Comparison of ENCODE assay signal across 1 cellular context in genomic region chr17:28576758-28577465, GRCh38.
TF ChIP-seq lines count a peak whose summit lies in the region.

ALDOC (minus strand) TSS chr17:28576895; CDS start chr17:28575532, 1,363 bp downstream.

TF ChIP-seq in HepG2, 621 proteins besides CTCF, POLR2A, EP300 and RAD21 (continued from another document and continues in another):
- no peak for TF ChIP-seq ARID2 (CRISPR knock-in tag; IDR thresholded peaks at IDR 0.05; ENCODE audit: borderline replicate concordance)
- no peak for TF ChIP-seq HCFC1 (IDR thresholded peaks at IDR 0.05; ENCODE audit: low read depth, low read length)
- TF ChIP-seq ZBTB7A (CRISPR knock-in tag; IDR thresholded peaks at IDR 0.05) = no peak
- TF ChIP-seq ZFP62 (CRISPR knock-in tag; IDR thresholded peaks at IDR 0.05) = no peak
- no peak for TF ChIP-seq ZNF44 (CRISPR knock-in tag; IDR thresholded peaks at IDR 0.05)
- TF ChIP-seq FOXA1 (IDR thresholded peaks at IDR 0.05) = no peak
- no peak for TF ChIP-seq FOXA1 (CRISPR knock-in tag; IDR thresholded peaks at IDR 0.05)
- no peak; the same call in 1 of the 2 replicates for TF ChIP-seq ZNF616 (CRISPR knock-in tag; IDR thresholded peaks at IDR 0.05; ENCODE audit: low read depth)
- TF ChIP-seq ZNF572 (CRISPR knock-in tag; IDR thresholded peaks at IDR 0.05) = no peak
- 0 out of 2 replicates have a peak, but pooled peaks have one; percentile 25 for TF ChIP-seq ZNF256 (CRISPR knock-in tag; conservative IDR thresholded peaks at IDR 0.05)
- no peak for TF ChIP-seq KAT2B (IDR thresholded peaks at IDR 0.05; ENCODE audit: borderline replicate concordance, low read depth, low read length)
- no peak for TF ChIP-seq ZNF24 (IDR thresholded peaks at IDR 0.05)
- 0 out of 4 replicates have a peak, but pooled peaks of 1 of the 2 experiments have one; percentile 53 for TF ChIP-seq HMGXB4 (CRISPR knock-in tag; IDR thresholded peaks at IDR 0.05; ENCODE audit: borderline replicate concordance in 1 of 2, low read depth in 1 of 2)
- TF ChIP-seq BCL3 (CRISPR knock-in tag; IDR thresholded peaks at IDR 0.05) = no peak; the same call in 1 of the 2 replicates
- no peak for TF ChIP-seq RARG (CRISPR knock-in tag; IDR thresholded peaks at IDR 0.05; ENCODE audit: low read depth)
- no peak for TF ChIP-seq SP2 (CRISPR knock-in tag; IDR thresholded peaks at IDR 0.05)
- no peak for TF ChIP-seq ZNF775 (CRISPR knock-in tag; IDR thresholded peaks at IDR 0.05; ENCODE audit: borderline replicate concordance)
- TF ChIP-seq POGK (CRISPR knock-in tag; conservative IDR thresholded peaks at IDR 0.05) = no peak
- TF ChIP-seq TOPORS (CRISPR knock-in tag; IDR thresholded peaks at IDR 0.05) = no peak
- TF ChIP-seq ZMYM3 (CRISPR knock-in tag; IDR thresholded peaks at IDR 0.05) = peak; percentile 28; the same call in 1 of the 2 replicates
- no peak for TF ChIP-seq CEBPZ (IDR thresholded peaks at IDR 0.05; ENCODE audit: low read length)
- peak; percentile 83; the same call in 1 of the 2 replicates for TF ChIP-seq ZNF788 (CRISPR knock-in tag; IDR thresholded peaks at IDR 0.05; ENCODE audit: borderline replicate concordance)
- no peak for TF ChIP-seq PLSCR1 (CRISPR knock-in tag; IDR thresholded peaks at IDR 0.05; ENCODE audit: borderline replicate concordance)
- TF ChIP-seq ZNF883 (CRISPR knock-in tag; IDR thresholded peaks at IDR 0.05; ENCODE audit: not compliant biosample characterization) = no peak
- TF ChIP-seq E2F5 (CRISPR knock-in tag; conservative IDR thresholded peaks at IDR 0.05) = no peak
- TF ChIP-seq ELF4 (CRISPR knock-in tag; IDR thresholded peaks at IDR 0.05; ENCODE audit: borderline replicate concordance) = no peak
- no peak for TF ChIP-seq ATF1 (CRISPR knock-in tag; IDR thresholded peaks at IDR 0.05)
- TF ChIP-seq ZNF552 (CRISPR knock-in tag; IDR thresholded peaks at IDR 0.05; ENCODE audit: borderline replicate concordance) = 0 out of 2 replicates have a peak, but pooled peaks have one; percentile 18
- peak; percentile 64; the same call in 1 of the 2 replicates for TF ChIP-seq ZBTB43 (CRISPR knock-in tag; conservative IDR thresholded peaks at IDR 0.05)
- no peak for TF ChIP-seq AHDC1 (CRISPR knock-in tag; IDR thresholded peaks at IDR 0.05; ENCODE audit: borderline replicate concordance)
- peak; percentile 77 for TF ChIP-seq SALL1 (CRISPR knock-in tag; IDR thresholded peaks at IDR 0.05)
- TF ChIP-seq MLX (CRISPR knock-in tag; IDR thresholded peaks at IDR 0.05) = peak; percentile 95
- TF ChIP-seq CBX5 (CRISPR knock-in tag; IDR thresholded peaks at IDR 0.05; ENCODE audit: borderline replicate concordance) = no peak
- TF ChIP-seq WIZ (CRISPR knock-in tag; IDR thresholded peaks at IDR 0.05) = no peak
- TF ChIP-seq ZNF776 (CRISPR knock-in tag; IDR thresholded peaks at IDR 0.05) = no peak
- no peak for TF ChIP-seq ZNF10 (CRISPR knock-in tag; IDR thresholded peaks at IDR 0.05; ENCODE audit: borderline replicate concordance, low read depth)
- TF ChIP-seq PPARG (CRISPR knock-in tag; conservative IDR thresholded peaks at IDR 0.05) = peak; percentile 61; the same call in 1 of the 2 replicates
- TF ChIP-seq JUNB (CRISPR knock-in tag; IDR thresholded peaks at IDR 0.05; ENCODE audit: borderline replicate concordance) = no peak
- no peak for TF ChIP-seq JUND (CRISPR knock-in tag; IDR thresholded peaks at IDR 0.05)
- no peak for TF ChIP-seq MEIS2 (CRISPR knock-in tag; IDR thresholded peaks at IDR 0.05)
- no peak; the same call in 1 of the 2 replicates for TF ChIP-seq ZBTB10 (CRISPR knock-in tag; IDR thresholded peaks at IDR 0.05; ENCODE audit: borderline replicate concordance)
- TF ChIP-seq FOXK2 (IDR thresholded peaks at IDR 0.05) = no peak
